8 cellular contexts compared by ENCODE assay signal in genomic region chr6:15441215-15441868, GRCh38.
DNase-seq lines count a peak whose midpoint lies in the region; ATAC-seq, FAIRE-seq and TF ChIP-seq lines count a peak whose summit lies in the region.

No MANE protein-coding gene starts in this region.

- H3K27ac ChIP-seq in RWPE1 (no peak overlapping the region), brain microvascular endothelial cell (no peak overlapping the region)

- no peak overlapping the region for H3K4me3 Mint-ChIP-seq in stimulated activated effector memory CD8-positive, alpha-beta T cell treated with anti-CD3 and anti-CD28 coated beads, Interleukin-12 subunit alpha, Interleukin-12 subunit beta, amount 100 ng/mL, for 72 hours

- peak; percentile 43 for FAIRE-seq in islet of Langerhans (lab: Jason Lieb, UNC)

- H3K36me3 Mint-ChIP-seq in stimulated activated effector memory CD8-positive, alpha-beta T cell treated with anti-CD3 and anti-CD28 coated beads, Interleukin-12 subunit alpha, Interleukin-12 subunit beta, amount 100 ng/mL, for 72 hours = peaks cover 30% of the 10 kb centered on the region

- ATAC-seq in stimulated activated effector memory CD8-positive, alpha-beta T cell treated with anti-CD3 and anti-CD28 coated beads, Interleukin-12 subunit alpha, Interleukin-12 subunit beta, amount 100 ng/mL, for 72 hours = no peak
- ATAC-seq in HG03175 (IDR thresholded peaks at IDR 0.05; ENCODE audit: unreplicated experiment) = no peak

- CTCF ChIA-PET in RWPE1 (lab: Yijun Ruan, JAX) = interaction anchor here (0.5 to 0.7 kb wide), 8 partner anchors 19 to 1230 kb away, joined by 3 to 4 read pairs (median 3); no protein-coding TSS in a partner anchor

- H3K27me3 ChIP-seq in brain microvascular endothelial cell (replicated peaks) = no peaks in the 10 kb centered on the region

- DNase-seq in DMS79 treated with DMSO at 0.1 percent for 48 hours (lab: John Stamatoyannopoulos, UW) (peak; percentile 47), DMS79 (lab: John Stamatoyannopoulos, UW) (no peak), KBM-7 (peak; percentile 80), RWPE1 (ENCODE audit: low spot score) (peak; percentile 84), brain microvascular endothelial cell (peak; percentile 70)
- DNase-seq in stimulated activated effector memory CD8-positive, alpha-beta T cell treated with anti-CD3 and anti-CD28 coated beads, Interleukin-12 subunit alpha, Interleukin-12 subunit beta, amount 100 ng/mL, for 72 hours (ENCODE audit: low spot score in 2 of 2) = no peak

- H3K36me3 ChIP-seq in brain microvascular endothelial cell (replicated peaks) = no peaks in the 10 kb centered on the region

- TF ChIP-seq CTCF in RWPE1 (conservative IDR thresholded peaks at IDR 0.05; ENCODE audit: low read depth) (peak; percentile 86), brain microvascular endothelial cell (IDR thresholded peaks at IDR 0.05; ENCODE audit: low read depth, low read length, missing control alignments) (peak; percentile 88)

- POLR2A ChIA-PET in RWPE1 (lab: Yijun Ruan, JAX; ENCODE audit: low non-redundant PET) = no interaction called here

- H3K9me3 Mint-ChIP-seq in stimulated activated effector memory CD8-positive, alpha-beta T cell treated with anti-CD3 and anti-CD28 coated beads, Interleukin-12 subunit alpha, Interleukin-12 subunit beta, amount 100 ng/mL, for 72 hours = no peaks in the 10 kb centered on the region

- peak overlapping the region; percentile 34 for H3K27ac Mint-ChIP-seq in stimulated activated effector memory CD8-positive, alpha-beta T cell treated with anti-CD3 and anti-CD28 coated beads, Interleukin-12 subunit alpha, Interleukin-12 subunit beta, amount 100 ng/mL, for 72 hours

- in situ Hi-C loops in KBM-7 (cut with MboI; ENCODE audit: low pct_unique_long_range_greater_than_20kb, low sequenced_read_pairs) (no loop called here), brain microvascular endothelial cell (cut with HindIII; ENCODE audit: low pct_ligation_motif_present, low sequenced_read_pairs) (no loop called here)

- H3K4me3 ChIP-seq in brain microvascular endothelial cell (ENCODE audit: low read depth, low read length) = no peak overlapping the region

- H3K4me1 Mint-ChIP-seq in stimulated activated effector memory CD8-positive, alpha-beta T cell treated with anti-CD3 and anti-CD28 coated beads, Interleukin-12 subunit alpha, Interleukin-12 subunit beta, amount 100 ng/mL, for 72 hours = peaks cover 71% of the 10 kb centered on the region

Comparison
In these comparisons a context has a peak if more than half of its experiments do, and no peak if none do; other contexts are left out.
1. DNase-seq: peak in DMS79 treated with DMSO at 0.1 percent for 48 hours (single experiment), KBM-7 (single experiment), RWPE1 (single experiment) and brain microvascular endothelial cell (single experiment); none in DMS79 (single experiment) and stimulated activated effector memory CD8-positive, alpha-beta T cell treated with anti-CD3 and anti-CD28 coated beads, Interleukin-12 subunit alpha, Interleukin-12 subunit beta, amount 100 ng/mL, for 72 hours (0 of 2).